In the genomic region with DNA sequence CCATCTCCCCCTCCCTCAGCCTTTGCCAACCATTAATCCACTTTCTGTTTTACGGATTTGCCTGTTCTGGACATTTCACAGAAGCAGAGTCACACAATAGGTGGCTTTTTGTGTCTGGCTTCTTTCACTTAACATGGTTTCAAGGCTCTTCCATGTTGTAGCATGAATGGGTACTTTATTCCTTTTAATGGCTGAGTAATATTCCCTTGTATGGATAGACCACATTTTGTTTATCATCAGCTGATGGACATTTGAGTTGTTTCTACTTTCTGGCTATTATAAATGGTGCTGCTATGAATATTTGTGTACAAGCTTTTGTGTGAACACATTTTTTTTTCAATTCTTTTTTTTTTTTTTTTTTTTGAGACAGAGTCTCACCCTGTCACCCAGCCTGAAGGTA, we compare ENCODE assay signal across 11 cellular contexts.
"Had no signal": no experiment of that assay in that cellular context is flagged by ENCODE, and none has a peak within 500 bp of the region (broad histone marks: within the 10 kb centered on the region; RNA-seq: fewer than 3 reads in every experiment).

No MANE protein-coding gene starts in this region.

- H3K27ac ChIP-seq: GM23248 had no signal

- DNase-seq: GM23248, GOT3, H7, H9, HCEC 1CT, HFFc6 had no signal

- H3K9ac ChIP-seq: GM23248 had no signal

- H2AFZ ChIP-seq: GM23248, GM23338 had no signal

- H3K4me1 ChIP-seq: HAP-1 had no signal

- FAIRE-seq: H1, H54 had no signal

- H3K4me2 ChIP-seq: GM23338 had no signal

- H3K4me3 ChIP-seq: GM23248, GM23338, HAP-1 had no signal

- H3K9me3 ChIP-seq: HAP-1 had no signal

- ATAC-seq: GM23338, HCT116 had no signal
